In the genomic region with DNA sequence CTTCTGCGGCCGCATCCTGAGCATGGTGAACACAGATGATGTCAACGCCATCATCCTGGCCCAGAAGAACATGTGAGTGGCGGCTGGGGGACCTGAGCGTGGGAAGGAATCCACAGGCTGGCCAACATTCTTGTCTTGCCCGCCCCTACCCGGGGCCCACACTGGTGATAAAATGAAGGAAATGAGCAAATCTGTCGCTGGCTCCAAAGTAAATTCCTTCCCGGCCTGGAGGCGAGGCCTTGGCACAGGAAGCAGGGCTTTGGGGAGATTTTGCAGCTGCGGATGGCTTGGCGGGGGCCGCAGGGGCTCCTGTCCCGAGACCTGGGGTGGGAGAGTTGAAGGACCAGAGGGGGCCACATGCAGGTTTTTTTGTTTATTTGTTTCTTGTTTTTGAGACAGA, we compare ENCODE assay signal across 13 cellular contexts. TPM values are rescaled to one million over a fixed set of nuclear protein-coding genes. Genes with fewer than 3 reads are reported as not detected.
DNase-seq lines count a peak whose midpoint lies in the region; TF ChIP-seq lines count a peak whose summit lies in the region.
"Had no signal": no experiment of that assay in that cellular context is flagged by ENCODE, and none has a peak within 500 bp of the region (broad histone marks: within the 10 kb centered on the region; RNA-seq: fewer than 3 reads in every experiment).

No MANE protein-coding gene starts in this region.

- no peaks in the 10 kb centered on the region for H3K9me3 ChIP-seq in GM23248 (ENCODE audit: low read depth)

- peaks cover 12% of the 10 kb centered on the region for H3K4me1 ChIP-seq in GM23248 (ENCODE audit: insufficient read depth)
- H3K4me1 ChIP-seq: neural progenitor cell had no signal

- no peak for TF ChIP-seq CTCF in fibroblast of the aortic adventitia (IDR thresholded peaks at IDR 0.05; ENCODE audit: insufficient read depth, low read length)

- no peaks in the 10 kb centered on the region for H3K9me2 ChIP-seq in GM23248 (ENCODE audit: insufficient read depth)

- no peak overlapping the region for H3K4me2 ChIP-seq in GM23248 (ENCODE audit: unreplicated experiment)
- H3K4me2 ChIP-seq: neural progenitor cell had no signal

- no peaks in the 10 kb centered on the region for H3K27me3 ChIP-seq in GM23248 (replicated peaks; ENCODE audit: insufficient read depth)
- H3K27me3 ChIP-seq: dorsolateral prefrontal cortex, neural progenitor cell had no signal

- no peak overlapping the region for H2AFZ ChIP-seq in GM23248
- H2AFZ ChIP-seq: neural progenitor cell had no signal

- no peaks in the 10 kb centered on the region for H4K20me1 ChIP-seq in GM23248 (ENCODE audit: insufficient read depth)

- peaks cover 50% of the 10 kb centered on the region for H3K79me2 ChIP-seq in GM23248 (ENCODE audit: insufficient read depth)

- in situ Hi-C loops in GM23248 (cut with MboI) = no loop called here

- H3K4me3 ChIP-seq in GM23248 (no peak overlapping the region), fibroblast of the aortic adventitia (ENCODE audit: low read depth, low read length) (no peak overlapping the region)
- H3K4me3 ChIP-seq: dorsolateral prefrontal cortex, neural progenitor cell had no signal

- H3K9ac ChIP-seq in GM23248 = no peak overlapping the region
- H3K9ac ChIP-seq: neural progenitor cell had no signal

- peak overlapping the region; percentile 7; the same call in 1 of the 2 replicates for H3K27ac ChIP-seq in GM23248
- H3K27ac ChIP-seq: neural progenitor cell had no signal

- 0 out of 2 replicates have a peak, but pooled peaks cover 6% of the 10 kb centered on the region for H3F3A ChIP-seq in GM23248 (ENCODE audit: insufficient read depth)

- 59 to 61% methylated on average over 13 to 14 of the region's 14 CpGs for WGBS in GM23248 (ENCODE audit: low coverage in 1 of 2, low lambda C conversion rate in 2 of 2, missing lambda C conversion rate in 2 of 2), 2 experiments

- DNase-seq in GM23248 (peak; percentile 37), fibroblast of the aortic adventitia (ENCODE audit: low read depth) (peak; percentile 71), pulmonary artery endothelial cell (ENCODE audit: low read depth, low spot score) (peak; percentile 62), NCI-H128 (lab: John Stamatoyannopoulos, UW; ENCODE audit: unreplicated experiment) (no peak), DMS114 treated with DMSO at 0.1 percent for 48 hours (lab: John Stamatoyannopoulos, UW; ENCODE audit: unreplicated experiment) (no peak), DMS79 (lab: John Stamatoyannopoulos, UW) (no peak)
- DNase-seq: activated naive CD8-positive, alpha-beta T cell treated with anti-CD3 and anti-CD28 coated beads for 36 hours; DMS53; dorsolateral prefrontal cortex; NCI-H187; NCI-H748 treated with DMSO at 0.1 percent for 48 hours; stimulated activated CD8-positive, alpha-beta memory T cell treated with anti-CD3 and anti-CD28 coated beads, Interleukin-4, amount 100 ng/mL, for 48 hours had no signal

- peaks cover 13% of the 10 kb centered on the region; the same call in 1 of the 2 replicates for H3K36me3 ChIP-seq in GM23248 (ENCODE audit: low read depth)
- H3K36me3 ChIP-seq: neural progenitor cell had no signal

RNA-seq across cellular contexts. Expression of a gene that starts 4.4 kb away (rescaled TPM):
- 91.2 and 110 TPM in 2 replicates for total RNA-seq in GM23248 (2014; rRNA removed; shearing (Covaris generic))
- 129 and 135 TPM in 2 replicates for polyA plus RNA-seq in GM23248 (2016; fragmentation: Nextera tagmentation; extraction: Ambion mirVana)
- total RNA-seq in fibroblast of the aortic adventitia (ENCODE audit: low replicate concordance) = 21.3 and 109 TPM in 2 replicates
- 75.2 and 84.4 TPM in 2 replicates for total RNA-seq in pulmonary artery endothelial cell

RNA-seq across cellular contexts. Expression of a gene that starts 9.6 kb away (rescaled TPM):
- total RNA-seq in GM23248 (2014; rRNA removed; shearing (Covaris generic)) = 647 and 755 TPM in 2 replicates
- polyA plus RNA-seq in GM23248 (2016; fragmentation: Nextera tagmentation; extraction: Ambion mirVana) = 708 and 711 TPM in 2 replicates
- total RNA-seq in fibroblast of the aortic adventitia (ENCODE audit: low replicate concordance) (496 and 1,084 TPM in 2 replicates), pulmonary artery endothelial cell (882 and 970 TPM in 2 replicates)

RNA-seq across cellular contexts. Expression of a gene that starts 18.7 kb away (rescaled TPM):
- total RNA-seq in GM23248 (2014; rRNA removed; shearing (Covaris generic)) = 419 and 466 TPM in 2 replicates
- polyA plus RNA-seq in GM23248 (2016; fragmentation: Nextera tagmentation; extraction: Ambion mirVana) = 195 and 208 TPM in 2 replicates
- total RNA-seq in fibroblast of the aortic adventitia (ENCODE audit: low replicate concordance) (246 and 2,205 TPM in 2 replicates), pulmonary artery endothelial cell (130 and 186 TPM in 2 replicates)

RNA-seq across cellular contexts. Expression of a gene that starts 26.5 kb away (rescaled TPM):
- total RNA-seq in GM23248 (2014; rRNA removed; shearing (Covaris generic)) = 79.9 and 133 TPM in 2 replicates
- polyA plus RNA-seq in GM23248 (2016; fragmentation: Nextera tagmentation; extraction: Ambion mirVana) = 103 and 105 TPM in 2 replicates
- 41.4 and 153 TPM in 2 replicates for total RNA-seq in fibroblast of the aortic adventitia (ENCODE audit: low replicate concordance)
- total RNA-seq in pulmonary artery endothelial cell = 54.5 and 56.5 TPM in 2 replicates

RNA-seq across cellular contexts. Expression of a gene that starts 40.2 kb away (rescaled TPM):
- total RNA-seq in GM23248 (2014; rRNA removed; shearing (Covaris generic)) = 22.1 and 24.2 TPM in 2 replicates
- polyA plus RNA-seq in GM23248 (2016; fragmentation: Nextera tagmentation; extraction: Ambion mirVana) = 16.4 and 17.1 TPM in 2 replicates
- total RNA-seq in fibroblast of the aortic adventitia (ENCODE audit: low replicate concordance) (6.5 and 10.9 TPM in 2 replicates), pulmonary artery endothelial cell (13.4 and 15.3 TPM in 2 replicates)

Comparison
In these comparisons a context has a peak if more than half of its experiments do, and no peak if none do; other contexts are left out.
1. DNase-seq: peak in GM23248 (single experiment), fibroblast of the aortic adventitia (single experiment) and pulmonary artery endothelial cell (single experiment); none in NCI-H128 (single experiment), DMS114 treated with DMSO at 0.1 percent for 48 hours (single experiment) and DMS79 (single experiment).